ENCODE assay signal across 13 cellular contexts in genomic region chr3:180329187-180329586, GRCh38.
A peak's percentile ranks its signal among the peaks of the same experiment; 100 is the strongest.
DNase-seq lines count a peak whose midpoint lies in the region; ATAC-seq lines count a peak whose summit lies in the region.
"Had no signal": no experiment of that assay in that cellular context is flagged by ENCODE, and none has a peak within 500 bp of the region (broad histone marks: within the 10 kb centered on the region; RNA-seq: fewer than 3 reads in every experiment).

No MANE protein-coding gene starts in this region.

- in situ Hi-C loops in SK-MEL-5 (cut with HindIII; ENCODE audit: low pct_unique_long_range_greater_than_20kb, low sequenced_read_pairs), result no loop called here

- ATAC-seq in GM18519 (IDR thresholded peaks at IDR 0.05; ENCODE audit: low FRiP score, unreplicated experiment) (peak; percentile 63), GM21390 (IDR thresholded peaks at IDR 0.05; ENCODE audit: unreplicated experiment) (peak; percentile 68), HG03025 (IDR thresholded peaks at IDR 0.05; ENCODE audit: low FRiP score, unreplicated experiment) (peak; percentile 47)

- peak; percentile 19 for DNase-seq in SK-MEL-5 (ENCODE audit: low read depth, low spot score)
- DNase-seq in stimulated activated naive CD4-positive, alpha-beta T cell treated with Interleukin-2 at 50 U/mL for 16 hours (lab: John Stamatoyannopoulos, UW), result no peak
- DNase-seq in dedifferentiated amniotic fluid mesenchymal stem cell (ENCODE audit: extremely low spot score), result no peak
- DNase-seq in NOMO-1 (lab: John Stamatoyannopoulos, UW; ENCODE audit: unreplicated experiment in 2 of 2), result no peak
- no peak for DNase-seq in GDM1 (lab: John Stamatoyannopoulos, UW)
- DNase-seq: activated CD4-positive, alpha-beta T cell treated with anti-CD3 and anti-CD28 coated beads for 48 hours; activated naive CD4-positive, alpha-beta T cell treated with anti-CD3 and anti-CD28 coated beads for 36 hours; CD4-positive, alpha-beta T cell; SHP77; thyroid gland had no signal
